ENCODE assay signal across 8 cellular contexts in genomic region chr11:34052036-34052607, GRCh38. TPM values are rescaled to one million over a fixed set of nuclear protein-coding genes. Genes with fewer than 3 reads are reported as not detected.
DNase-seq lines count a peak whose midpoint lies in the region; ATAC-seq and TF ChIP-seq lines count a peak whose summit lies in the region.

No MANE protein-coding gene starts in this region.

- DNase-seq in DMS53 treated with DMSO at 0.1 percent for 48 hours (lab: John Stamatoyannopoulos, UW; ENCODE audit: unreplicated experiment) (peak; percentile 55), KBM-7 (peak; percentile 83), RPMI7951 (ENCODE audit: low read depth) (peak; percentile 80), fibroblast of pulmonary artery (ENCODE audit: low read depth) (peak; percentile 87)
- peak; percentile 85 for DNase-seq in activated T-helper 9 cell treated with anti-CD3 and anti-CD28 coated beads, Interleukin-2, amount 50 U/mL, for 16 hours (ENCODE audit: low read depth)
- DNase-seq in stimulated activated naive CD8-positive, alpha-beta T cell treated with anti-CD3 and anti-CD28 coated beads, Interleukin-15, Interleukin-2, amounts not matched to agents 100 U/mL and 50 U/mL, for 24 hours = peak; percentile 96

- peak overlapping the region; percentile 98 to 100 (median 99) for H3K27ac Mint-ChIP-seq in nephron

- in situ Hi-C loops in KBM-7 (cut with MboI; ENCODE audit: low pct_unique_long_range_greater_than_20kb, low sequenced_read_pairs) = no loop called here

- peak; percentile 51 for ATAC-seq in GM21619 (IDR thresholded peaks at IDR 0.05; ENCODE audit: unreplicated experiment)
- ATAC-seq in stimulated activated naive CD8-positive, alpha-beta T cell treated with anti-CD3 and anti-CD28 coated beads, Interleukin-15, Interleukin-2, amounts not matched to agents 100 U/mL and 50 U/mL, for 24 hours = peak; percentile 73

- no peak for TF ChIP-seq CTCF in fibroblast of pulmonary artery (IDR thresholded peaks at IDR 0.05; ENCODE audit: low read length, missing control alignments)
- no peak for TF ChIP-seq CTCF in nephron (IDR thresholded peaks at IDR 0.05; ENCODE audit: unreplicated experiment in 3 of 3)

- peak overlapping the region; percentile 98 to 99 (median 98) for H3K4me3 Mint-ChIP-seq in nephron

- H3K4me3 ChIP-seq in fibroblast of pulmonary artery (replicated peaks; ENCODE audit: low read depth, low read length) = peak overlapping the region; percentile 97

- H3K36me3 Mint-ChIP-seq in nephron (ENCODE audit: low read depth) = peaks cover 25% of the 10 kb centered on the region

- no peaks in the 10 kb centered on the region for H3K27me3 Mint-ChIP-seq in nephron (ENCODE audit: low read depth)

- H3K9me3 Mint-ChIP-seq in nephron = no peaks in the 10 kb centered on the region

- H3K4me1 Mint-ChIP-seq in nephron = peaks cover 37% of the 10 kb centered on the region

RNA-seq across cellular contexts. Expression of gene CAPRIN1, which starts 0.6 kb away (rescaled TPM):
- 139 and 165 TPM in 2 replicates for total RNA-seq in RPMI7951 (2014; rRNA removed; shearing (Covaris generic))

RNA-seq across cellular contexts. Expression of gene NAT10, which starts 53.3 kb away (rescaled TPM):
- total RNA-seq in RPMI7951 (2014; rRNA removed; shearing (Covaris generic)) = 19.2 and 20.7 TPM in 2 replicates

Comparison
In these comparisons a context has a peak if more than half of its experiments do, and no peak if none do; other contexts are left out.
1. Peak in every context shown above with its lines: DNase-seq, ATAC-seq and H3K4me3 ChIP-seq.